In the genomic region with DNA sequence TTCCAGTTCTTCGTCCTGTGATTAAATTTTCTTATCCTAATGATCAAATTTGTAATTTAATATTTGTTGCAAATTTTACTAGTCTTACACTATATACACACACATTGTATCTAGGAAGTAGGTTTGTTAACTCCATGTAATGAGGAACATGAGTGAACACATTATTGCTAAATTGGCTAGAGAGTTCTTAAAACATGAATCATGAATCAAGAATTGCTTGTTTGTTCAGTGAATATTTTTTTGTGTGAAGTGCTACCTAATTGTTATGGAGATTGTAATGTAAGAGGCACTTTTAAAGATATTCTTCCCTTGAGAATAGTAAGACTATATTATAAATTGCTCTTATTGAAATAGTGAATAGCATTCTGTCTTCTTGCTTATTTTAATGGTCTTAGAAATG, we compare ENCODE assay signal across 1 cellular context.
TF ChIP-seq lines count a peak whose summit lies in the region.

No MANE protein-coding gene starts in this region.

TF ChIP-seq in HepG2, 621 proteins besides CTCF, POLR2A, EP300 and RAD21:
- TF ChIP-seq MAFK (conservative IDR thresholded peaks at IDR 0.05 in 1 of 2, IDR thresholded peaks at IDR 0.05 in 1 of 2; ENCODE audit: low read length in 2 of 2), result no peak
TF ChIP-seq in HepG2: peak in this region for 0.
